ENCODE assay signal across 29 cellular contexts in the genomic region with DNA sequence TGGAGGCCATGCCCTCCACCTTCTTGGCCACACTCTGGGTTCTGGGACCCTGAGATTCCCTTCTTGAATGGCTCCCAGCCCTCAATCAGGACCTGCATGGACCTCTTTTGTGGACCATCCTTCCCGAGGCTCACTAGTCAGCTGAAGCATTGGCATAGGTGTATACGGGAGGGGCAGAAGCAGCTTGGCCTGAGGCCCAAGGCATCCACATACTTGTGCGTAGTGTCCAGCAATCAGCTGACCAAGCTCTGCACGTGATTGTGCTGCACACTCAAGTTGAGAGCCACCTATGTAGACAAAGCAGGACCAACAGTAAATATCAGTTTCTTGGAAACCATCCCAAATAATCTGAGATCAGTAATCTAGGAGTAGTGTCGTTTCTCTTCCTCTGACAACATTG.
"Had no signal": no experiment of that assay in that cellular context is flagged by ENCODE, and none has a peak within 500 bp of the region (broad histone marks: within the 10 kb centered on the region; RNA-seq: fewer than 3 reads in every experiment).

No MANE protein-coding gene starts in this region.

- DNase-seq: activated CD4-positive, alpha-beta memory T cell treated with anti-CD3 and anti-CD28 coated beads for 36 hours; activated CD4-positive, alpha-beta T cell treated with anti-CD3 and anti-CD28 coated beads for 36 hours; activated CD4-positive, alpha-beta T cell treated with anti-CD3 and anti-CD28 coated beads, Interleukin-2, amount 10 ng/mL, durations not matched to agents 24 days and 14 days; activated CD4-positive, CD25-positive, alpha-beta regulatory T cell; activated CD4-positive, CD25-positive, alpha-beta regulatory T cell treated with anti-CD3 and anti-CD28 coated beads, Interleukin-2, amount 50 U/mL, for 72 hours; activated CD8-positive, alpha-beta memory T cell treated with anti-CD3 and anti-CD28 coated beads, Interleukin-2, amount 10 ng/mL, durations not matched to agents 7 days and 5 days; activated CD8-positive, alpha-beta memory T cell treated with anti-CD3 and anti-CD28 coated beads, Interleukin-2, amount 50 U/mL, for 4 hours; activated CD8-positive, alpha-beta T cell treated with anti-CD3 and anti-CD28 coated beads, Interleukin-2, amount 10 ng/mL, durations not matched to agents 7 days and 5 days; activated effector memory CD4-positive, alpha-beta T cell treated with anti-CD3 and anti-CD28 coated beads, Interleukin-2, amount 50 U/mL, for 16 hours; activated naive CD4-positive, alpha-beta T cell treated with anti-CD3 and anti-CD28 coated beads, Interleukin-2, amount 10 ng/mL, durations not matched to agents 7 days and 5 days; activated naive CD8-positive, alpha-beta T cell treated with anti-CD3 and anti-CD28 coated beads, Interleukin-2, amount 10 ng/mL, durations not matched to agents 7 days and 5 days; activated T-cell treated with anti-CD3 and anti-CD28 coated beads, Interleukin-2, amount 50 U/mL, for 1 hour; activated T-cell treated with anti-CD3 and anti-CD28 coated beads, Interleukin-2, amount 50 U/mL, for 48 hours; caudate nucleus; cortex of kidney; dermis blood vessel endothelial cell; effector CD4-positive, alpha-beta T cell; effector memory CD8-positive, alpha-beta T cell; erythroblast; foreskin keratinocyte; gastrocnemius medialis; glutamatergic neuron; heart left ventricle; T-helper 1 cell; T-helper 2 cell had no signal

- ATAC-seq: activated CD4-positive, alpha-beta T cell treated with anti-CD3 and anti-CD28 coated beads for 36 hours; activated CD8-positive, alpha-beta memory T cell treated with anti-CD3 and anti-CD28 coated beads, Interleukin-2, amount 10 ng/mL, durations not matched to agents 7 days and 5 days; activated CD8-positive, alpha-beta T cell treated with anti-CD3 and anti-CD28 coated beads, Interleukin-2, amount 10 ng/mL, durations not matched to agents 7 days and 5 days; activated naive CD4-positive, alpha-beta T cell treated with anti-CD3 and anti-CD28 coated beads, Interleukin-2, amount 50 U/mL, for 72 hours; effector memory CD8-positive, alpha-beta T cell; foreskin keratinocyte; gastrocnemius medialis; heart left ventricle had no signal

- H3K9me3 ChIP-seq: ascending aorta, breast epithelium, esophagus muscularis mucosa, gastrocnemius medialis, heart left ventricle had no signal

- H3K4me1 ChIP-seq: ascending aorta, breast epithelium, esophagus muscularis mucosa, foreskin keratinocyte, gastrocnemius medialis, heart left ventricle had no signal

- H3K27ac ChIP-seq: ascending aorta, breast epithelium, esophagus muscularis mucosa, foreskin keratinocyte, gastrocnemius medialis, heart left ventricle had no signal

- H3K27me3 ChIP-seq: ascending aorta, gastrocnemius medialis had no signal

- H3K4me3 ChIP-seq: ascending aorta, breast epithelium, esophagus muscularis mucosa, gastrocnemius medialis, heart left ventricle had no signal

- H3K36me3 ChIP-seq: ascending aorta, breast epithelium, esophagus muscularis mucosa, gastrocnemius medialis, heart left ventricle had no signal
